Comparison of ENCODE assay signal across 30 cellular contexts in genomic region chr13:58190578-58190977, GRCh38.
"Had no signal": no experiment of that assay in that cellular context is flagged by ENCODE, and none has a peak within 500 bp of the region (broad histone marks: within the 10 kb centered on the region; RNA-seq: fewer than 3 reads in every experiment).

No MANE protein-coding gene starts in this region.

- H3K4me3 Mint-ChIP-seq: activated CD4-positive, alpha-beta memory T cell treated with anti-CD3 and anti-CD28 coated beads for 36 hours; activated CD4-positive, alpha-beta T cell treated with anti-CD3 and anti-CD28 coated beads, Interleukin-2, amount 10 ng/mL, durations not matched to agents 7 days and 5 days; activated naive CD8-positive, alpha-beta T cell treated with anti-CD3 and anti-CD28 coated beads, Interleukin-2, amount 50 U/mL, for 24 hours; activated T-cell treated with anti-CD3 and anti-CD28 coated beads, Interleukin-2, amount 50 U/mL, for 4 hours; brain; T-cell had no signal

- ATAC-seq: activated naive CD4-positive, alpha-beta T cell treated with anti-CD3 and anti-CD28 coated beads, Interleukin-2, amount 50 U/mL, for 72 hours; activated naive CD8-positive, alpha-beta T cell treated with anti-CD3 and anti-CD28 coated beads, Interleukin-2, amount 50 U/mL, for 24 hours; activated T-cell treated with anti-CD3 and anti-CD28 coated beads, Interleukin-2, amount 50 U/mL, for 4 hours; Panc1; T-cell had no signal

- H3K9me3 ChIP-seq: ascending aorta had no signal

- DNase-seq: activated CD4-positive, alpha-beta memory T cell treated with anti-CD3 and anti-CD28 coated beads for 36 hours; activated CD4-positive, alpha-beta T cell treated with anti-CD3 and anti-CD28 coated beads, Interleukin-2, amount 10 ng/mL, durations not matched to agents 7 days and 5 days; activated CD4-positive, CD25-positive, alpha-beta regulatory T cell; activated CD8-positive, alpha-beta memory T cell treated with anti-CD3 and anti-CD28 coated beads for 24 hours; activated effector memory CD4-positive, alpha-beta T cell treated with anti-CD3 and anti-CD28 coated beads, Interleukin-2, amount 50 U/mL, for 16 hours; activated naive CD4-positive, alpha-beta T cell treated with Interleukin-2 at 50 U/mL for 16 hours; activated naive CD8-positive, alpha-beta T cell treated with anti-CD3 and anti-CD28 coated beads, Interleukin-2, amount 50 U/mL, for 24 hours; activated T-cell treated with anti-CD3 and anti-CD28 coated beads, Interleukin-2, amount 50 U/mL, for 4 hours; amniotic stem cell; Kasumi-1; KBM-7; NCI-H1092 treated with DMSO at 0.1 percent for 48 hours; NCI-H1417 treated with DMSO at 0.1 percent for 48 hours; NCI-H1694; NCI-H2029; NCI-H2107; NCI-H345; NCI-H510A treated with DMSO at 0.1 percent for 48 hours; NCI-H69; NK-92 treated with Interleukin-12 subunit alpha and Interleukin-12 subunit beta, amount 100 ng/mL, for 24 hours; OCI-M1; SIG-M5; T-cell; T-helper 2 cell; T1000 had no signal

- H3K27ac Mint-ChIP-seq: activated CD4-positive, alpha-beta memory T cell treated with anti-CD3 and anti-CD28 coated beads for 36 hours; activated CD4-positive, alpha-beta T cell treated with anti-CD3 and anti-CD28 coated beads, Interleukin-2, amount 10 ng/mL, durations not matched to agents 7 days and 5 days; activated naive CD8-positive, alpha-beta T cell treated with anti-CD3 and anti-CD28 coated beads, Interleukin-2, amount 50 U/mL, for 24 hours; brain; T-cell had no signal

- H3K27me3 ChIP-seq: ascending aorta had no signal

- H3K36me3 ChIP-seq: ascending aorta had no signal

- H3K27me3 Mint-ChIP-seq: activated CD4-positive, alpha-beta memory T cell treated with anti-CD3 and anti-CD28 coated beads for 36 hours; activated CD4-positive, alpha-beta T cell treated with anti-CD3 and anti-CD28 coated beads, Interleukin-2, amount 10 ng/mL, durations not matched to agents 7 days and 5 days; activated naive CD8-positive, alpha-beta T cell treated with anti-CD3 and anti-CD28 coated beads, Interleukin-2, amount 50 U/mL, for 24 hours; brain; T-cell had no signal

- H3K4me3 ChIP-seq: ascending aorta had no signal

- H3K4me1 Mint-ChIP-seq: activated CD4-positive, alpha-beta T cell treated with anti-CD3 and anti-CD28 coated beads, Interleukin-2, amount 10 ng/mL, durations not matched to agents 7 days and 5 days; activated naive CD8-positive, alpha-beta T cell treated with anti-CD3 and anti-CD28 coated beads, Interleukin-2, amount 50 U/mL, for 24 hours; T-cell had no signal

- H3K27ac ChIP-seq: ascending aorta, VCaP had no signal

- H3K36me3 Mint-ChIP-seq: activated CD4-positive, alpha-beta memory T cell treated with anti-CD3 and anti-CD28 coated beads for 36 hours; brain; T-cell had no signal

- H3K4me1 ChIP-seq: ascending aorta had no signal
